ENCODE assay signal across 24 cellular contexts in the genomic region with DNA sequence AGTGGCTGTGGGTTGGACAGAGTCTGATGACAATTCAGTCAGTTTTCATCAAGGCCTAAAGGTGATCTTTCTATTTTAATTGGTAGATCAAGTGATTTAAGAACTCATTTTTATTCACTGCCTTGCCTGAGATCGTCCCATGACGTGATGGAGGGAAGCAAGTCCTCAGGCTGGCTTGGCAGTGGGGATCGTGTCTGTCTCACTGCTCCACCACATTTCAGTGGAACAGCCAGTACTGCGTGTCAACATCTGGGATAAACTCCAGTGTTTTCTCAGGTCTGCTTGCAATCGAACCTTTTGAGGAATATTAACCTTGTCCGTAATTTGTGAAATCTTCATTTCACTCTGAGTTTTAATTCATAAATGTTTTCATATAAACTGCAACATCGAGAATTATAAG.
DNase-seq lines count a peak whose midpoint lies in the region; ATAC-seq, FAIRE-seq and TF ChIP-seq lines count a peak whose summit lies in the region.
"Had no signal": no experiment of that assay in that cellular context is flagged by ENCODE, and none has a peak within 500 bp of the region (broad histone marks: within the 10 kb centered on the region; RNA-seq: fewer than 3 reads in every experiment).

No MANE protein-coding gene starts in this region.

- no peaks in the 10 kb centered on the region for H3K79me2 ChIP-seq in HepG2 (ENCODE audit: insufficient read depth, low read length)

- H3K4me2 ChIP-seq in HepG2 (ENCODE audit: low read depth, low read length), result no peak overlapping the region

- CTCF ChIA-PET in HepG2 (lab: Yijun Ruan, JAX; ENCODE audit: low intra/inter-chr PET ratio, low total read pairs), result no interaction called here

- no peak overlapping the region for H3K4me3 ChIP-seq in HepG2 (replicated peaks in 1 of 3; ENCODE audit: insufficient read depth in 1 of 3, low read depth in 2 of 3, low read length in 3 of 3)
- H3K4me3 ChIP-seq in right lobe of liver, result no peak overlapping the region
- H3K4me3 ChIP-seq in right cardiac atrium (ENCODE audit: low read length), result no peak overlapping the region
- peak overlapping the region; percentile 63 for H3K4me3 ChIP-seq in thoracic aorta
- H3K4me3 ChIP-seq: Peyer's patch, SJSA1 had no signal

- peak; percentile 4 for FAIRE-seq in HepG2 (lab: Jason Lieb, UNC)
- FAIRE-seq: G401.6, GM12892, GM18507, H1, HTR-8/SVneo had no signal

- H4K20me1 ChIP-seq in HepG2 (ENCODE audit: insufficient read depth, low read length), result no peaks in the 10 kb centered on the region

- TF ChIP-seq POLR2A in HepG2 (IDR thresholded peaks at IDR 0.05; ENCODE audit: insufficient read depth in 1 of 2, low read depth in 2 of 2, low read length in 2 of 2), result no peak
- no peak for TF ChIP-seq POLR2A in right lobe of liver (IDR thresholded peaks at IDR 0.05)

- no TSS peak for BruUV-seq in HepG2 (replicated peaks; lab: Mats Ljungman, UMichigan)

- H3K27me3 ChIP-seq in HepG2 (ENCODE audit: control insufficient read depth in 1 of 2, insufficient read depth in 2 of 2, low read length in 2 of 2) (peaks cover 0 to 2% of the 10 kb centered on the region in 2 experiments; a peak in 1 of 5 replicates), right lobe of liver (no peaks in the 10 kb centered on the region), right cardiac atrium (ENCODE audit: control insufficient read depth, insufficient read depth) (no peaks in the 10 kb centered on the region), thoracic aorta (replicated peaks; ENCODE audit: insufficient read depth) (no peaks in the 10 kb centered on the region)
- H3K27me3 ChIP-seq: Peyer's patch had no signal

- H3K4me1 ChIP-seq in HepG2 (ENCODE audit: insufficient read depth, low read length), result no peaks in the 10 kb centered on the region
- no peaks in the 10 kb centered on the region for H3K4me1 ChIP-seq in right lobe of liver
- H3K4me1 ChIP-seq in right cardiac atrium (ENCODE audit: control insufficient read depth, insufficient read depth, low read length), result no peaks in the 10 kb centered on the region
- peaks cover 4 to 19% of the 10 kb centered on the region in 2 donors for H3K4me1 ChIP-seq in thoracic aorta (ENCODE audit: control insufficient read depth in 1 of 2, low read depth in 2 of 2)
- H3K4me1 ChIP-seq: Peyer's patch, SJSA1 had no signal

- in situ Hi-C loops in HepG2 (cut with HindIII; ENCODE audit: extremely low pct_ligation_motif_present, low pct_unique_long_range_greater_than_20kb), result no loop called here

- no peak for ATAC-seq in HepG2
- no peak for ATAC-seq in right lobe of liver
- peak; percentile 56 to 87 for ATAC-seq in right cardiac atrium
- no peak for ATAC-seq in thoracic aorta (ENCODE audit: insufficient number of reproducible peaks, low FRiP score, low read depth)
- no peak for ATAC-seq in GM18519 (IDR thresholded peaks at IDR 0.05; ENCODE audit: low FRiP score, unreplicated experiment)
- no peak for ATAC-seq in GM21576 (IDR thresholded peaks at IDR 0.05; ENCODE audit: unreplicated experiment)
- ATAC-seq in GM18502 (IDR thresholded peaks at IDR 0.05; ENCODE audit: poor library complexity, unreplicated experiment), result no peak
- ATAC-seq: HCT116 had no signal

- 9% methylated on average over 7 of the region's 7 CpGs for WGBS in HepG2 (ENCODE audit: low lambda C conversion rate)
- 55% methylated on average over 6 of the region's 7 CpGs for WGBS in right lobe of liver (ENCODE audit: insufficient coverage, low coverage, low lambda C conversion rate, missing lambda C conversion rate)
- 54% methylated on average over 7 of the region's 7 CpGs for WGBS in right cardiac atrium

- H3K9me3 ChIP-seq in HepG2 (ENCODE audit: low read length) (no peaks in the 10 kb centered on the region), right lobe of liver (no peaks in the 10 kb centered on the region), right cardiac atrium (ENCODE audit: control insufficient read depth, low read length) (no peaks in the 10 kb centered on the region), thoracic aorta (no peaks in the 10 kb centered on the region)
- H3K9me3 ChIP-seq: Peyer's patch, SJSA1 had no signal

- H3K27ac ChIP-seq in HepG2 (ENCODE audit: extremely low read length, insufficient read depth, low read length) (no peak overlapping the region), right lobe of liver (no peak overlapping the region), right cardiac atrium (ENCODE audit: low read length) (no peak overlapping the region), thoracic aorta (peak overlapping the region in 1 of 2 donors; percentile 50)
- H3K27ac ChIP-seq: C4-2B, Peyer's patch, SJSA1 had no signal

- H3K36me3 ChIP-seq in HepG2 (replicated peaks in 1 of 2; ENCODE audit: control insufficient read depth in 1 of 2, insufficient read depth in 2 of 2, low read length in 2 of 2) (no peaks in the 10 kb centered on the region), right lobe of liver (no peaks in the 10 kb centered on the region), thoracic aorta (no peaks in the 10 kb centered on the region)
- H3K36me3 ChIP-seq: Peyer's patch, SJSA1 had no signal

- no peak for TF ChIP-seq RAD21 in HepG2 (CRISPR knock-in tag; IDR thresholded peaks at IDR 0.05)

- DNase-seq in HepG2 (ENCODE audit: low spot score), result no peak
- no peak for DNase-seq in right lobe of liver
- DNase-seq in right cardiac atrium, result peak; percentile 18 to 78 (median 59)
- DNase-seq in thoracic aorta (ENCODE audit: low spot score), result no peak
- DNase-seq: 8988T, Karpas-422, MV-4-11, NCI-H1105 treated with DMSO at 0.1 percent for 48 hours, NCI-H1694, NCI-H2081, NCI-H2171, NCI-H524 treated with DMSO at 0.1 percent for 48 hours, Peyer's patch had no signal

- TF ChIP-seq EP300 in HepG2 (IDR thresholded peaks at IDR 0.05; ENCODE audit: low read depth in 2 of 2, low read length in 2 of 2) (no peak), HepG2 (CRISPR knock-in tag; IDR thresholded peaks at IDR 0.05; ENCODE audit: borderline replicate concordance) (no peak)

- no peak overlapping the region for H3K9ac ChIP-seq in HepG2 (ENCODE audit: insufficient read depth, low read depth, low read length)

- intact Hi-C loops in HepG2 (cut with micrococcal nuclease; ENCODE audit: unreplicated experiment) (no loop called here), right lobe of liver (cut with DNase I) (no loop called here), right cardiac atrium (cut with DNase I) (no loop called here)

- POLR2A ChIA-PET in HepG2 (lab: Yijun Ruan, JAX), result no interaction called here

- H2AFZ ChIP-seq in HepG2 (ENCODE audit: low read length), result no peak overlapping the region

- no peak for TF ChIP-seq CTCF in HepG2 (CRISPR knock-in tag; IDR thresholded peaks at IDR 0.05)
- TF ChIP-seq CTCF in right lobe of liver (IDR thresholded peaks at IDR 0.05), result no peak
- TF ChIP-seq CTCF in thoracic aorta (IDR thresholded peaks at IDR 0.05), result no peak

TF ChIP-seq in HepG2, 621 proteins besides CTCF, POLR2A, EP300 and RAD21:
- no peak for TF ChIP-seq JDP2 (CRISPR knock-in tag; IDR thresholded peaks at IDR 0.05; ENCODE audit: borderline replicate concordance)
- no peak for TF ChIP-seq ZNF792 (CRISPR knock-in tag; IDR thresholded peaks at IDR 0.05)
- TF ChIP-seq, protein P1, sequence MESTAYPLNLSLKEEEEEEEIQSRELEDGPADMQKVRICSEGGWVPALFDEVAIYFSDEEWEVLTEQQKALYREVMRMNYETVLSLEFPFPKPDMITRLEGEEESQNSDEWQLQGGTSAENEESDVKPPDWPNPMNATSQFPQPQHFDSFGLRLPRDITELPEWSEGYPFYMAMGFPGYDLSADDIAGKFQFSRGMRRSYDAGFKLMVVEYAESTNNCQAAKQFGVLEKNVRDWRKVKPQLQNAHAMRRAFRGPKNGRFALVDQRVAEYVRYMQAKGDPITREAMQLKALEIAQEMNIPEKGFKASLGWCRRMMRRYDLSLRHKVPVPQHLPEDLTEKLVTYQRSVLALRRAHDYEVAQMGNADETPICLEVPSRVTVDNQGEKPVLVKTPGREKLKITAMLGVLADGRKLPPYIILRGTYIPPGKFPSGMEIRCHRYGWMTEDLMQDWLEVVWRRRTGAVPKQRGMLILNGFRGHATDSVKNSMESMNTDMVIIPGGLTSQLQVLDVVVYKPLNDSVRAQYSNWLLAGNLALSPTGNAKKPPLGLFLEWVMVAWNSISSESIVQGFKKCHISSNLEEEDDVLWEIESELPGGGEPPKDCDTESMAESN (CRISPR knock-in tag; conservative IDR thresholded peaks at IDR 0.05), result no peak
- no peak for TF ChIP-seq DBP (CRISPR knock-in tag; IDR thresholded peaks at IDR 0.05; ENCODE audit: not compliant biosample characterization)
- TF ChIP-seq EEA1 (CRISPR knock-in tag; IDR thresholded peaks at IDR 0.05; ENCODE audit: borderline replicate concordance), result no peak
- TF ChIP-seq TAF1 (CRISPR knock-in tag; IDR thresholded peaks at IDR 0.05), result no peak
- no peak for TF ChIP-seq KDM1A (CRISPR knock-in tag; IDR thresholded peaks at IDR 0.05)
- no peak for TF ChIP-seq RBM39 (IDR thresholded peaks at IDR 0.05; ENCODE audit: low read depth, low read length, poor library complexity, severe bottlenecking)
- no peak for TF ChIP-seq ZNF441 (CRISPR knock-in tag; IDR thresholded peaks at IDR 0.05; ENCODE audit: borderline replicate concordance)
- TF ChIP-seq ZC3H4 (CRISPR knock-in tag; IDR thresholded peaks at IDR 0.05; ENCODE audit: borderline replicate concordance), result no peak
- TF ChIP-seq, protein P2, sequence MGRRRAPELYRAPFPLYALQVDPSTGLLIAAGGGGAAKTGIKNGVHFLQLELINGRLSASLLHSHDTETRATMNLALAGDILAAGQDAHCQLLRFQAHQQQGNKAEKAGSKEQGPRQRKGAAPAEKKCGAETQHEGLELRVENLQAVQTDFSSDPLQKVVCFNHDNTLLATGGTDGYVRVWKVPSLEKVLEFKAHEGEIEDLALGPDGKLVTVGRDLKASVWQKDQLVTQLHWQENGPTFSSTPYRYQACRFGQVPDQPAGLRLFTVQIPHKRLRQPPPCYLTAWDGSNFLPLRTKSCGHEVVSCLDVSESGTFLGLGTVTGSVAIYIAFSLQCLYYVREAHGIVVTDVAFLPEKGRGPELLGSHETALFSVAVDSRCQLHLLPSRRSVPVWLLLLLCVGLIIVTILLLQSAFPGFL (CRISPR knock-in tag; IDR thresholded peaks at IDR 0.05), result no peak
- no peak for TF ChIP-seq RBFOX2 (IDR thresholded peaks at IDR 0.05; ENCODE audit: low read depth, low read length)
- TF ChIP-seq ZNF446 (CRISPR knock-in tag; IDR thresholded peaks at IDR 0.05), result no peak
- TF ChIP-seq GZF1 (CRISPR knock-in tag; IDR thresholded peaks at IDR 0.05), result no peak
- no peak for TF ChIP-seq ZNF274 (CRISPR knock-in tag; IDR thresholded peaks at IDR 0.05)

Comparison
In these comparisons a context has a peak if more than half of its experiments do, and no peak if none do; other contexts are left out.
1. ATAC-seq: peak in right cardiac atrium (2 of 2); none in HepG2 (single experiment), right lobe of liver (0 of 4), thoracic aorta (single experiment), GM18519 (single experiment), GM21576 (single experiment) and GM18502 (single experiment).
2. DNase-seq: peak in right cardiac atrium (3 of 3); none in HepG2 (single experiment), right lobe of liver (0 of 3) and thoracic aorta (single experiment).